Comparison of ENCODE assay signal across 9 cellular contexts in genomic region chrX:31228909-31229308, GRCh38.
DNase-seq lines count a peak whose midpoint lies in the region; ATAC-seq and TF ChIP-seq lines count a peak whose summit lies in the region.
"Had no signal": no experiment of that assay in that cellular context is flagged by ENCODE, and none has a peak within 500 bp of the region (broad histone marks: within the 10 kb centered on the region; RNA-seq: fewer than 3 reads in every experiment).

No MANE protein-coding gene starts in this region.

- DNase-seq in Kasumi-1 (lab: John Stamatoyannopoulos, UW) (peak; percentile 11 to 17), PC-3 (no peak), NCI-H1105 (lab: John Stamatoyannopoulos, UW) (no peak), NK-92 (lab: John Stamatoyannopoulos, UW; ENCODE audit: unreplicated experiment) (no peak), NCI-H1417 treated with DMSO at 0.1 percent for 48 hours (lab: John Stamatoyannopoulos, UW) (no peak)
- DNase-seq: activated naive CD4-positive, alpha-beta T cell treated with Interleukin-2 at 50 U/mL for 16 hours had no signal

- H3K4me2 ChIP-seq in PC-3 (ENCODE audit: low read length) = no peak overlapping the region

- POLR2A ChIA-PET in PC-3 (lab: Charles Lee; ENCODE audit: unreplicated experiment) = no interaction called here

- H3F3A ChIP-seq in PC-3 (ENCODE audit: low read length, unreplicated experiment) = no peaks in the 10 kb centered on the region

- CTCF ChIA-PET in PC-3 (lab: Charles Lee) = no interaction called here

- TF ChIP-seq CTCF in neutrophil (IDR thresholded peaks at IDR 0.05) (no peak), PC-3 (conservative IDR thresholded peaks at IDR 0.05; ENCODE audit: low read depth, low read length) (no peak)

- intact Hi-C loops in PC-3 (cut with micrococcal nuclease) = no loop called here

- H3K9me2 ChIP-seq in PC-3 (replicated peaks; ENCODE audit: low read length) = no peaks in the 10 kb centered on the region

- ATAC-seq in GM19025 (IDR thresholded peaks at IDR 0.05; ENCODE audit: low read depth, unreplicated experiment) = peak; percentile 86
- ATAC-seq in HG02763 (IDR thresholded peaks at IDR 0.05; ENCODE audit: unreplicated experiment) = peak; percentile 86
- no peak for ATAC-seq in PC-3

- H3K9ac ChIP-seq in PC-3 (ENCODE audit: low read length) = no peak overlapping the region

- H4K20me1 ChIP-seq in PC-3 (ENCODE audit: low read length) = no peaks in the 10 kb centered on the region

- H3K27ac ChIP-seq in neutrophil = peak overlapping the region; percentile 48
- no peak overlapping the region for H3K27ac ChIP-seq in PC-3 (ENCODE audit: low read length)

- H3K36me3 ChIP-seq in neutrophil (no peaks in the 10 kb centered on the region), PC-3 (ENCODE audit: low read depth, low read length) (no peaks in the 10 kb centered on the region)

- no peaks in the 10 kb centered on the region for H3K27me3 ChIP-seq in neutrophil
- H3K27me3 ChIP-seq in PC-3 (ENCODE audit: low read length) = no peaks in the 10 kb centered on the region

- BruUV-seq in PC-3 (replicated peaks; lab: Mats Ljungman, UMichigan) = no TSS peak

- H3K4me3 ChIP-seq in neutrophil (ENCODE audit: low read depth in 1 of 2, low read length in 1 of 2) (no peak overlapping the region), PC-3 (ENCODE audit: low read length) (no peak overlapping the region)

- no peak overlapping the region for H2AFZ ChIP-seq in PC-3 (ENCODE audit: low read length)

- H3K9me3 ChIP-seq in neutrophil (no peaks in the 10 kb centered on the region), PC-3 (ENCODE audit: low read length) (no peaks in the 10 kb centered on the region)

- no peaks in the 10 kb centered on the region for H3K79me2 ChIP-seq in PC-3 (ENCODE audit: low read length)

- H3K4me1 ChIP-seq in neutrophil (ENCODE audit: control insufficient read depth in 1 of 2, insufficient read depth in 1 of 2, low read depth in 1 of 2, low read length in 1 of 2) = no peaks in the 10 kb centered on the region
- no peaks in the 10 kb centered on the region for H3K4me1 ChIP-seq in PC-3 (ENCODE audit: insufficient read depth, low read length)

Comparison
In these comparisons a context has a peak if more than half of its experiments do, and no peak if none do; other contexts are left out.
1. DNase-seq: peak in Kasumi-1 (2 of 2); none in PC-3 (single experiment), NCI-H1105 (single experiment), NK-92 (single experiment) and NCI-H1417 treated with DMSO at 0.1 percent for 48 hours (single experiment).